ENCODE assay signal across 8 cellular contexts in the genomic region with DNA sequence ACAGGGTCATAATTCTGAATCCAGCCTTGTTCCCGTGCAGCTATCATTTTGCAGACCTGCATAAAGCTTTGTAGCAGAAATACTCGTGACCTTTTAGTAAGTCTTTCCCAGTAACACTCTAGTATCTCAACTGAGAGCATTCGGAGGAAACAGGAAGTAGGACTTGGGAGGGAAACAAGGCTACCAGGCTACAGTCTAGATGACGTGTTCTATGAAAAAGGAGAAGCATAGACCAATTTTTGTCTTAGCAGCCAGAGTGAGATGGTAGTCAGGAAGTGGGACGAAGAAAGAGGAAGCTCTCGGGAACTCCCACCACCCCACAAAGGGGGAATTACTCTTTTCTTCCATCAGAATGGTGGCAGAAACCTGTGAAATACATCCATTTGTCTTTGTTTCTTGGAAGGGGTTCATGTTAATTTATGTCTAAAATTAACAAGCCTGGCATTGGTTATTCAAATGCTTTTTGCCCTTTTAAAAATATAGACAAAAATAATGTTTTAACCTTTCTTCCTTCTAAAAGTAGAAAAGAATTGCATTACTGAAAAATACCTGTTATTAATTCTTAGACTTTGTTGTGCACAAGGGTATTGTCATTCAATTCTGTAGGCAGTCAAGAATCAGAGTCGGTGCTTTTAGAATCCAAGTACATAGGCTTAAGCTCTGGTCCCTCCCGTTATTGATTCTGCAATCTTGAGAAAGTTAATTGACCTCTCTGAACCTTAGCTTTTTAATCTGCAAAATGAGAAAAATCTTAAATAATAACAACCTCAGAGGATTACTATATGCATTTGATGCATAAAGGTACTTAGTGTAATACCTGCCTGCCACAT. TPM values are rescaled to one million over a fixed set of nuclear protein-coding genes. Genes with fewer than 3 reads are reported as not detected.
DNase-seq lines count a peak whose midpoint lies in the region; ATAC-seq and TF ChIP-seq lines count a peak whose summit lies in the region.

No MANE protein-coding gene starts in this region.

- DNase-seq in GF-D8 (lab: John Stamatoyannopoulos, UW) = peak; percentile 99
- DNase-seq in HL-60 (ENCODE audit: low read depth in 1 of 2, low spot score in 1 of 2) = peak; percentile 84 to 93
- DNase-seq in colonic mucosa = no peak
- DNase-seq in progenitor cell of endocrine pancreas (ENCODE audit: low spot score, unreplicated experiment) = no peak
- DNase-seq in activated CD4-positive, alpha-beta T cell treated with anti-CD3 and anti-CD28 coated beads, Interleukin-2, amount 50 U/mL, for 4 hours = no peak
- no peak for DNase-seq in Peyer's patch
- no peak for DNase-seq in cerebellum (ENCODE audit: low spot score)

- TF ChIP-seq POLR2A in Peyer's patch (IDR thresholded peaks at IDR 0.05) = no peak

- H3K9me3 Mint-ChIP-seq in progenitor cell of endocrine pancreas (ENCODE audit: low read depth) = no peaks in the 10 kb centered on the region

- H3K36me3 Mint-ChIP-seq in progenitor cell of endocrine pancreas (ENCODE audit: insufficient read depth) = no peaks in the 10 kb centered on the region

- no peak overlapping the region for H3K9ac ChIP-seq in colonic mucosa (ENCODE audit: low read depth in 2 of 2, low read length in 2 of 2)

- H3K27me3 ChIP-seq in HL-60 (ENCODE audit: insufficient read depth, poor library complexity, severe bottlenecking) (no peaks in the 10 kb centered on the region), colonic mucosa (no peaks in the 10 kb centered on the region), Peyer's patch (no peaks in the 10 kb centered on the region)

- no peaks in the 10 kb centered on the region for H3K27me3 Mint-ChIP-seq in progenitor cell of endocrine pancreas

- no peak for TF ChIP-seq CTCF in HL-60 (IDR thresholded peaks at IDR 0.05; ENCODE audit: insufficient read depth, low read length)
- TF ChIP-seq CTCF in colonic mucosa (IDR thresholded peaks at IDR 0.05) = no peak
- TF ChIP-seq CTCF in progenitor cell of endocrine pancreas (IDR thresholded peaks at IDR 0.05; ENCODE audit: unreplicated experiment) = no peak
- no peak for TF ChIP-seq CTCF in Peyer's patch (IDR thresholded peaks at IDR 0.05)

- H3K36me3 ChIP-seq in colonic mucosa (no peaks in the 10 kb centered on the region), Peyer's patch (no peaks in the 10 kb centered on the region)

- no peak overlapping the region for H3K4me3 ChIP-seq in HL-60 (replicated peaks; ENCODE audit: insufficient read depth, low read length)
- H3K4me3 ChIP-seq in colonic mucosa = no peak overlapping the region
- H3K4me3 ChIP-seq in Peyer's patch = no peak overlapping the region

- intact Hi-C loops in colonic mucosa (cut with DNase I) = no loop called here

- peak; percentile 80 for ATAC-seq in GM21528 (IDR thresholded peaks at IDR 0.05; ENCODE audit: low FRiP score, unreplicated experiment)

- H3K9me3 ChIP-seq in colonic mucosa (no peaks in the 10 kb centered on the region), Peyer's patch (no peaks in the 10 kb centered on the region)

- H3K4me1 Mint-ChIP-seq in progenitor cell of endocrine pancreas (ENCODE audit: low read depth) = peaks cover 20% of the 10 kb centered on the region

- no peak overlapping the region for H3K4me3 Mint-ChIP-seq in progenitor cell of endocrine pancreas (ENCODE audit: low read depth)

- H3K27ac Mint-ChIP-seq in progenitor cell of endocrine pancreas = peak overlapping the region; percentile 53

- peak overlapping the region; percentile 96 for H3K27ac ChIP-seq in HL-60 (replicated peaks)
- peak overlapping the region; percentile 9 for H3K27ac ChIP-seq in colonic mucosa
- peak overlapping the region in 1 of 4 donors; percentile 11 for H3K27ac ChIP-seq in Peyer's patch

- no peaks in the 10 kb centered on the region for H3K4me1 ChIP-seq in colonic mucosa
- H3K4me1 ChIP-seq in Peyer's patch = no peaks in the 10 kb centered on the region

RNA-seq across cellular contexts. Expression of gene SUCNR1, which starts 1.6 kb away (rescaled TPM):
- total RNA-seq in colonic mucosa = under 1 TPM; 0.05 to 0.42 TPM
- total RNA-seq in progenitor cell of endocrine pancreas = 0.07 and 0.16 TPM in 2 replicates
- 1 to 10 TPM in 1 of 4 donors, under 1 TPM in 2, not detected in 1; 0.35 to 1.3 (median 0.57) TPM for total RNA-seq in Peyer's patch
- total RNA-seq in cerebellum = 0.73 TPM

RNA-seq across cellular contexts. Expression of gene AADAC, which starts 57.9 kb away (rescaled TPM):
- total RNA-seq in colonic mucosa (under 1 TPM in 1 of 2 donors, not detected in 1; 0.15 TPM), progenitor cell of endocrine pancreas (not detected in 2 replicates), Peyer's patch (100 to 1,000 TPM in 1 of 4 donors, 10 to 100 TPM in 2, 1 to 10 TPM in 1; 9.9 to 239 (median 67.4) TPM), cerebellum (not detected)

Comparison
In these comparisons a context has a peak if more than half of its experiments do, and no peak if none do; other contexts are left out.
1. DNase-seq: peak in GF-D8 (single experiment) and HL-60 (2 of 2); none in colonic mucosa (single experiment), progenitor cell of endocrine pancreas (single experiment), activated CD4-positive, alpha-beta T cell treated with anti-CD3 and anti-CD28 coated beads, Interleukin-2, amount 50 U/mL, for 4 hours (0 of 2), Peyer's patch (0 of 3) and cerebellum (single experiment).